Comparison of ENCODE assay signal across 8 cellular contexts in genomic region chr17:67825627-67826588, GRCh38. TPM values are rescaled to one million over a fixed set of nuclear protein-coding genes. Genes with fewer than 3 reads are reported as not detected.
A peak's percentile ranks its signal among the peaks of the same experiment; 100 is the strongest.
DNase-seq lines count a peak whose midpoint lies in the region; ATAC-seq and TF ChIP-seq lines count a peak whose summit lies in the region.
"Not testable (repeated sequence)": the region's sequence is repeated elsewhere in the genome, so short reads cannot be mapped to it uniquely, and the experiment has no call there.

No MANE protein-coding gene starts in this region.

- H3K36me3 ChIP-seq in CD4-positive, CD25-positive, alpha-beta regulatory T cell (ENCODE audit: control insufficient read depth, insufficient read depth, low read length); Panc1 (ENCODE audit: control insufficient read depth, insufficient read depth, low read length); mesodermal cell (ENCODE audit: control insufficient read depth, insufficient read depth, low read length): not testable (repeated sequence)

- peak overlapping the region; percentile 98 to 100 (median 98) for H3K4me3 Mint-ChIP-seq in CD4-positive, CD25-positive, alpha-beta regulatory T cell
- peak overlapping the region; percentile 97 for H3K4me3 Mint-ChIP-seq in activated T-cell treated with anti-CD3 and anti-CD28 coated beads, Interleukin-2, amount 50 U/mL, for 24 hours

- H3K4me1 ChIP-seq in CD4-positive, CD25-positive, alpha-beta regulatory T cell (ENCODE audit: control insufficient read depth, insufficient read depth, low read length, poor library complexity, severe bottlenecking) = peaks cover 47% of the 10 kb centered on the region
- not testable (repeated sequence) for H3K4me1 ChIP-seq in Panc1 (ENCODE audit: control insufficient read depth, insufficient read depth, low read length); mesodermal cell (ENCODE audit: control insufficient read depth, insufficient read depth, low read length, poor library complexity, severe bottlenecking)

- H3K27me3 ChIP-seq in CD4-positive, CD25-positive, alpha-beta regulatory T cell (ENCODE audit: control insufficient read depth, insufficient read depth, low read length); Panc1 (ENCODE audit: control insufficient read depth, insufficient read depth, low read length): not testable (repeated sequence)

- peak overlapping the region; percentile 73 for H3K27ac ChIP-seq in CD4-positive, CD25-positive, alpha-beta regulatory T cell (ENCODE audit: insufficient read depth, low read length, poor library complexity, severe bottlenecking)
- not testable (repeated sequence) for H3K27ac ChIP-seq in Panc1 (ENCODE audit: low read length)
- H3K27ac ChIP-seq in mesodermal cell (ENCODE audit: low read depth, low read length, severe bottlenecking) = peak overlapping the region; percentile 62

- 0 to 1% methylated on average over 12 to 28 of the region's 94 CpGs for WGBS in mesodermal cell (ENCODE audit: insufficient coverage in 2 of 2), 2 experiments

- in situ Hi-C loops in Panc1 (cut with HindIII; ENCODE audit: low pct_unique_long_range_greater_than_20kb, low sequenced_read_pairs) = not testable (repeated sequence)

- peaks cover 33% of the 10 kb centered on the region for H3K27me3 Mint-ChIP-seq in CD4-positive, CD25-positive, alpha-beta regulatory T cell
- not testable (repeated sequence) for H3K27me3 Mint-ChIP-seq in activated T-cell treated with anti-CD3 and anti-CD28 coated beads, Interleukin-2, amount 50 U/mL, for 24 hours

- peak overlapping the region; percentile 91 to 98 (median 94) for H3K27ac Mint-ChIP-seq in CD4-positive, CD25-positive, alpha-beta regulatory T cell
- H3K27ac Mint-ChIP-seq in activated T-cell treated with anti-CD3 and anti-CD28 coated beads, Interleukin-2, amount 50 U/mL, for 24 hours = peak overlapping the region; percentile 98

- TF ChIP-seq CTCF in Panc1 (IDR thresholded peaks at IDR 0.05); epithelial cell of esophagus (IDR thresholded peaks at IDR 0.05; ENCODE audit: insufficient read depth, low read depth, low read length, missing control alignments): not testable (repeated sequence)

- H3K36me3 Mint-ChIP-seq in CD4-positive, CD25-positive, alpha-beta regulatory T cell = not testable (repeated sequence)
- peaks cover 23% of the 10 kb centered on the region for H3K36me3 Mint-ChIP-seq in activated T-cell treated with anti-CD3 and anti-CD28 coated beads, Interleukin-2, amount 50 U/mL, for 24 hours (ENCODE audit: low read depth)

- H3K4me3 ChIP-seq in CD4-positive, CD25-positive, alpha-beta regulatory T cell (ENCODE audit: low read depth, low read length) = peak overlapping the region; percentile 86
- H3K4me3 ChIP-seq in Panc1 (ENCODE audit: low read depth in 2 of 2, low read length in 2 of 2) (peak overlapping the region; percentile 70 to 77), epithelial cell of esophagus (ENCODE audit: low read length) (peak overlapping the region; percentile 71), mesodermal cell (ENCODE audit: extremely low read depth, insufficient read depth, low read length, poor library complexity, severe bottlenecking) (peak overlapping the region; percentile 59)

- ATAC-seq in CD4-positive, CD25-positive, alpha-beta regulatory T cell (ENCODE audit: low read depth in 2 of 2) = peak; percentile 56 to 57
- ATAC-seq in GM21367 (IDR thresholded peaks at IDR 0.05; ENCODE audit: unreplicated experiment) = peak; percentile 24
- ATAC-seq in HG03565 (IDR thresholded peaks at IDR 0.05; ENCODE audit: unreplicated experiment) = peak; percentile 17
- ATAC-seq in Panc1 = peak; percentile 77

- peaks cover 15 to 49% (median 36%) of the 10 kb centered on the region in 4 donors for H3K4me1 Mint-ChIP-seq in CD4-positive, CD25-positive, alpha-beta regulatory T cell
- H3K4me1 Mint-ChIP-seq in activated T-cell treated with anti-CD3 and anti-CD28 coated beads, Interleukin-2, amount 50 U/mL, for 24 hours (ENCODE audit: low read depth) = peaks cover 39% of the 10 kb centered on the region

- peak; percentile 49 to 78 (median 70) for DNase-seq in CD4-positive, CD25-positive, alpha-beta regulatory T cell
- not testable (repeated sequence) for DNase-seq in Panc1 (ENCODE audit: low read depth, low spot score)
- DNase-seq in activated T-cell treated with anti-CD3 and anti-CD28 coated beads, Interleukin-2, amount 50 U/mL, for 24 hours = peak; percentile 79
- DNase-seq in epithelial cell of esophagus (ENCODE audit: low read depth) = peak; percentile 30
- peak in 2 of 3 donors; percentile 10 to 34 for DNase-seq in stimulated activated CD4-positive, alpha-beta T cell treated with anti-CD3 and anti-CD28 coated beads, TNF-alpha, amount 100 ng/mL, for 48 hours (ENCODE audit: low read depth in 3 of 3)

- POLR2A ChIA-PET in Panc1 (lab: Charles Lee) = not testable (repeated sequence)

- not testable (repeated sequence) for BruUV-seq in Panc1 (replicated peaks; lab: Mats Ljungman, UMichigan)

- not testable (repeated sequence) for H3K9me3 ChIP-seq in CD4-positive, CD25-positive, alpha-beta regulatory T cell (ENCODE audit: control insufficient read depth in 2 of 2, low read length in 2 of 2); Panc1 (ENCODE audit: control insufficient read depth, insufficient read depth, low read depth, low read length); mesodermal cell (ENCODE audit: control insufficient read depth, low read length)

- CTCF ChIA-PET in Panc1 (lab: Charles Lee) = not testable (repeated sequence)

- H3K9me3 Mint-ChIP-seq in CD4-positive, CD25-positive, alpha-beta regulatory T cell; activated T-cell treated with anti-CD3 and anti-CD28 coated beads, Interleukin-2, amount 50 U/mL, for 24 hours: not testable (repeated sequence)

- intact Hi-C loops in Panc1 (cut with micrococcal nuclease; ENCODE audit: unreplicated experiment) = not testable (repeated sequence)

RNA-seq across cellular contexts. Expression of gene BPTF, which starts 0.6 kb away (rescaled TPM):
- total RNA-seq in CD4-positive, CD25-positive, alpha-beta regulatory T cell = 157 TPM
- 10 to 100 TPM in 2 of 4 donors, 1 to 10 TPM in 2; 7.5 to 13.5 (median 11.0) TPM for polyA plus RNA-seq in CD4-positive, CD25-positive, alpha-beta regulatory T cell
- 51.1 TPM for total RNA-seq in Panc1 (2021; ENCODE audit: unreplicated experiment)
- polyA plus RNA-seq in Panc1 (2012; ENCODE audit: insufficient read length) = 38.8 TPM
- polyA plus RNA-seq in mesodermal cell (2013, experiment 1 of 2) = 62.1 TPM
- 63.8 TPM for polyA plus RNA-seq in mesodermal cell (2013, experiment 2 of 2)

Comparison
In these comparisons a context has a peak if more than half of its experiments do, and no peak if none do; other contexts are left out.
1. ATAC-seq: peak in every context shown above with its lines; median percentile 77 in Panc1; 56 in CD4-positive, CD25-positive, alpha-beta regulatory T cell; 24 in GM21367; 17 in HG03565.